ENCODE assay signal across 11 cellular contexts in genomic region chr18:63368611-63369010, GRCh38. TPM values are rescaled to one million over a fixed set of nuclear protein-coding genes. Genes with fewer than 3 reads are reported as not detected.
DNase-seq lines count a peak whose midpoint lies in the region; ATAC-seq and TF ChIP-seq lines count a peak whose summit lies in the region.
"Had no signal": no experiment of that assay in that cellular context is flagged by ENCODE, and none has a peak within 500 bp of the region (broad histone marks: within the 10 kb centered on the region; RNA-seq: fewer than 3 reads in every experiment).

No MANE protein-coding gene starts in this region.

- H3K4me3 Mint-ChIP-seq in activated T-cell treated with anti-CD3 and anti-CD28 coated beads, Interleukin-2, amount 50 U/mL, for 24 hours: peak overlapping the region; percentile 92
- peak overlapping the region; percentile 88 for H3K4me3 Mint-ChIP-seq in activated B cell treated with CpG ODN at 0.5 μM for 24 hours
- H3K4me3 Mint-ChIP-seq in stimulated activated effector memory CD8-positive, alpha-beta T cell treated with anti-CD3 and anti-CD28 coated beads, Interleukin-12 subunit alpha, Interleukin-12 subunit beta, amount 100 ng/mL, for 72 hours: peak overlapping the region; percentile 81

- no peak for DNase-seq in activated T-cell treated with anti-CD3 and anti-CD28 coated beads, Interleukin-2, amount 50 U/mL, for 24 hours
- DNase-seq in activated T-cell treated with anti-CD3 and anti-CD28 coated beads, Interleukin-2, amount 50 U/mL, for 48 hours: no peak
- DNase-seq in activated B cell treated with CpG ODN at 0.5 μM for 24 hours (no peak), fibroblast of pulmonary artery (ENCODE audit: low read depth) (peak; percentile 19), posterior cingulate gyrus (no peak), GDM1 (lab: John Stamatoyannopoulos, UW) (no peak)
- DNase-seq in stimulated activated effector memory CD8-positive, alpha-beta T cell treated with anti-CD3 and anti-CD28 coated beads, Interleukin-12 subunit alpha, Interleukin-12 subunit beta, amount 100 ng/mL, for 72 hours (ENCODE audit: low spot score in 2 of 2): no peak
- no peak for DNase-seq in stimulated activated CD4-positive, alpha-beta T cell treated with anti-CD3 and anti-CD28 coated beads, Interleukin-4, amount 100 ng/mL, for 24 hours
- DNase-seq: effector memory CD4-positive, alpha-beta T cell; SHP77 treated with DMSO at 0.1 percent for 48 hours; sigmoid colon had no signal

- no peak for TF ChIP-seq CTCF in activated B cell treated with CpG ODN at 0.5 μM for 24 hours (IDR thresholded peaks at IDR 0.05)
- no peak for TF ChIP-seq CTCF in fibroblast of pulmonary artery (IDR thresholded peaks at IDR 0.05; ENCODE audit: low read length, missing control alignments)

- no peaks in the 10 kb centered on the region for H3K27me3 Mint-ChIP-seq in activated T-cell treated with anti-CD3 and anti-CD28 coated beads, Interleukin-2, amount 50 U/mL, for 24 hours
- H3K27me3 Mint-ChIP-seq in activated B cell treated with CpG ODN at 0.5 μM for 24 hours: no peaks in the 10 kb centered on the region

- H3K9me3 Mint-ChIP-seq in activated T-cell treated with anti-CD3 and anti-CD28 coated beads, Interleukin-2, amount 50 U/mL, for 24 hours: peaks cover 4% of the 10 kb centered on the region
- no peaks in the 10 kb centered on the region for H3K9me3 Mint-ChIP-seq in activated B cell treated with CpG ODN at 0.5 μM for 24 hours
- H3K9me3 Mint-ChIP-seq in stimulated activated effector memory CD8-positive, alpha-beta T cell treated with anti-CD3 and anti-CD28 coated beads, Interleukin-12 subunit alpha, Interleukin-12 subunit beta, amount 100 ng/mL, for 72 hours: no peaks in the 10 kb centered on the region

- H3K4me3 ChIP-seq in fibroblast of pulmonary artery (replicated peaks; ENCODE audit: low read depth, low read length): no peak overlapping the region

- CTCF ChIA-PET in activated B cell treated with CpG ODN at 0.5 μM for 24 hours (lab: Charles Lee): interaction anchor here (1.3 kb wide), 1 partner anchor 71 kb away, joined by 3 read pairs; no protein-coding TSS in a partner anchor

- ATAC-seq in activated B cell treated with CpG ODN at 0.5 μM for 24 hours (ENCODE audit: low read depth): no peak
- ATAC-seq in stimulated activated effector memory CD8-positive, alpha-beta T cell treated with anti-CD3 and anti-CD28 coated beads, Interleukin-12 subunit alpha, Interleukin-12 subunit beta, amount 100 ng/mL, for 72 hours: no peak

- H3K27ac Mint-ChIP-seq in activated T-cell treated with anti-CD3 and anti-CD28 coated beads, Interleukin-2, amount 50 U/mL, for 24 hours: peak overlapping the region; percentile 57
- H3K27ac Mint-ChIP-seq in activated B cell treated with CpG ODN at 0.5 μM for 24 hours: no peak overlapping the region
- H3K27ac Mint-ChIP-seq in stimulated activated effector memory CD8-positive, alpha-beta T cell treated with anti-CD3 and anti-CD28 coated beads, Interleukin-12 subunit alpha, Interleukin-12 subunit beta, amount 100 ng/mL, for 72 hours: peak overlapping the region; percentile 83

- peaks cover 33% of the 10 kb centered on the region for H3K36me3 Mint-ChIP-seq in activated T-cell treated with anti-CD3 and anti-CD28 coated beads, Interleukin-2, amount 50 U/mL, for 24 hours (ENCODE audit: low read depth)
- no peaks in the 10 kb centered on the region for H3K36me3 Mint-ChIP-seq in activated B cell treated with CpG ODN at 0.5 μM for 24 hours (ENCODE audit: low read depth)
- H3K36me3 Mint-ChIP-seq in stimulated activated effector memory CD8-positive, alpha-beta T cell treated with anti-CD3 and anti-CD28 coated beads, Interleukin-12 subunit alpha, Interleukin-12 subunit beta, amount 100 ng/mL, for 72 hours: peaks cover 19% of the 10 kb centered on the region

- intact Hi-C loops in activated B cell treated with CpG ODN at 0.5 μM for 24 hours (cut with micrococcal nuclease) (loop anchor here (5.0 kb wide), 1 partner anchor 786 kb away; no protein-coding TSS in a partner anchor), posterior cingulate gyrus (cut with DNase I) (loop anchor here (5.0 kb wide), 1 partner anchor 69 kb away; no protein-coding TSS in a partner anchor)

- POLR2A ChIA-PET in activated B cell treated with CpG ODN at 0.5 μM for 24 hours (lab: Charles Lee): interaction anchor here (1.2 to 4.3 kb wide), 2 partner anchors 54 to 56 kb away, joined by 3 to 41 read pairs; partner anchors contain the start of gene VPS4B

- peaks cover 32% of the 10 kb centered on the region for H3K4me1 Mint-ChIP-seq in activated T-cell treated with anti-CD3 and anti-CD28 coated beads, Interleukin-2, amount 50 U/mL, for 24 hours (ENCODE audit: low read depth)
- peaks cover 23% of the 10 kb centered on the region for H3K4me1 Mint-ChIP-seq in activated B cell treated with CpG ODN at 0.5 μM for 24 hours
- H3K4me1 Mint-ChIP-seq in stimulated activated effector memory CD8-positive, alpha-beta T cell treated with anti-CD3 and anti-CD28 coated beads, Interleukin-12 subunit alpha, Interleukin-12 subunit beta, amount 100 ng/mL, for 72 hours: peaks cover 41% of the 10 kb centered on the region

RNA-seq across cellular contexts. Expression of gene KDSR, which starts 1.6 kb away (rescaled TPM):
- total RNA-seq in activated B cell treated with CpG ODN at 0.5 μM for 24 hours: 15.0 and 15.3 TPM in 2 replicates

RNA-seq across cellular contexts. Expression of gene BCL2, which starts 49.0 kb away (rescaled TPM):
- 125 and 145 TPM in 2 replicates for total RNA-seq in activated B cell treated with CpG ODN at 0.5 μM for 24 hours

RNA-seq across cellular contexts. Expression of gene VPS4B, which starts 53.7 kb away (rescaled TPM):
- total RNA-seq in activated B cell treated with CpG ODN at 0.5 μM for 24 hours: 66.2 and 66.8 TPM in 2 replicates
